ENCODE assay signal across 1 cellular context in genomic region chr14:80941241-80942157, GRCh38.
TF ChIP-seq lines count a peak whose summit lies in the region.

CEP128 (minus strand) TSS chr14:80941738.

TF ChIP-seq in GM23338, 12 proteins besides CTCF, POLR2A, EP300 and RAD21 (continued from another document):
- TF ChIP-seq, protein P1, sequence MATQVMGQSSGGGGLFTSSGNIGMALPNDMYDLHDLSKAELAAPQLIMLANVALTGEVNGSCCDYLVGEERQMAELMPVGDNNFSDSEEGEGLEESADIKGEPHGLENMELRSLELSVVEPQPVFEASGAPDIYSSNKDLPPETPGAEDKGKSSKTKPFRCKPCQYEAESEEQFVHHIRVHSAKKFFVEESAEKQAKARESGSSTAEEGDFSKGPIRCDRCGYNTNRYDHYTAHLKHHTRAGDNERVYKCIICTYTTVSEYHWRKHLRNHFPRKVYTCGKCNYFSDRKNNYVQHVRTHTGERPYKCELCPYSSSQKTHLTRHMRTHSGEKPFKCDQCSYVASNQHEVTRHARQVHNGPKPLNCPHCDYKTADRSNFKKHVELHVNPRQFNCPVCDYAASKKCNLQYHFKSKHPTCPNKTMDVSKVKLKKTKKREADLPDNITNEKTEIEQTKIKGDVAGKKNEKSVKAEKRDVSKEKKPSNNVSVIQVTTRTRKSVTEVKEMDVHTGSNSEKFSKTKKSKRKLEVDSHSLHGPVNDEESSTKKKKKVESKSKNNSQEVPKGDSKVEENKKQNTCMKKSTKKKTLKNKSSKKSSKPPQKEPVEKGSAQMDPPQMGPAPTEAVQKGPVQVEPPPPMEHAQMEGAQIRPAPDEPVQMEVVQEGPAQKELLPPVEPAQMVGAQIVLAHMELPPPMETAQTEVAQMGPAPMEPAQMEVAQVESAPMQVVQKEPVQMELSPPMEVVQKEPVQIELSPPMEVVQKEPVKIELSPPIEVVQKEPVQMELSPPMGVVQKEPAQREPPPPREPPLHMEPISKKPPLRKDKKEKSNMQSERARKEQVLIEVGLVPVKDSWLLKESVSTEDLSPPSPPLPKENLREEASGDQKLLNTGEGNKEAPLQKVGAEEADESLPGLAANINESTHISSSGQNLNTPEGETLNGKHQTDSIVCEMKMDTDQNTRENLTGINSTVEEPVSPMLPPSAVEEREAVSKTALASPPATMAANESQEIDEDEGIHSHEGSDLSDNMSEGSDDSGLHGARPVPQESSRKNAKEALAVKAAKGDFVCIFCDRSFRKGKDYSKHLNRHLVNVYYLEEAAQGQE (IDR thresholded peaks at IDR 0.05; ENCODE audit: unreplicated experiment) = no peak
- TF ChIP-seq, protein P2, sequence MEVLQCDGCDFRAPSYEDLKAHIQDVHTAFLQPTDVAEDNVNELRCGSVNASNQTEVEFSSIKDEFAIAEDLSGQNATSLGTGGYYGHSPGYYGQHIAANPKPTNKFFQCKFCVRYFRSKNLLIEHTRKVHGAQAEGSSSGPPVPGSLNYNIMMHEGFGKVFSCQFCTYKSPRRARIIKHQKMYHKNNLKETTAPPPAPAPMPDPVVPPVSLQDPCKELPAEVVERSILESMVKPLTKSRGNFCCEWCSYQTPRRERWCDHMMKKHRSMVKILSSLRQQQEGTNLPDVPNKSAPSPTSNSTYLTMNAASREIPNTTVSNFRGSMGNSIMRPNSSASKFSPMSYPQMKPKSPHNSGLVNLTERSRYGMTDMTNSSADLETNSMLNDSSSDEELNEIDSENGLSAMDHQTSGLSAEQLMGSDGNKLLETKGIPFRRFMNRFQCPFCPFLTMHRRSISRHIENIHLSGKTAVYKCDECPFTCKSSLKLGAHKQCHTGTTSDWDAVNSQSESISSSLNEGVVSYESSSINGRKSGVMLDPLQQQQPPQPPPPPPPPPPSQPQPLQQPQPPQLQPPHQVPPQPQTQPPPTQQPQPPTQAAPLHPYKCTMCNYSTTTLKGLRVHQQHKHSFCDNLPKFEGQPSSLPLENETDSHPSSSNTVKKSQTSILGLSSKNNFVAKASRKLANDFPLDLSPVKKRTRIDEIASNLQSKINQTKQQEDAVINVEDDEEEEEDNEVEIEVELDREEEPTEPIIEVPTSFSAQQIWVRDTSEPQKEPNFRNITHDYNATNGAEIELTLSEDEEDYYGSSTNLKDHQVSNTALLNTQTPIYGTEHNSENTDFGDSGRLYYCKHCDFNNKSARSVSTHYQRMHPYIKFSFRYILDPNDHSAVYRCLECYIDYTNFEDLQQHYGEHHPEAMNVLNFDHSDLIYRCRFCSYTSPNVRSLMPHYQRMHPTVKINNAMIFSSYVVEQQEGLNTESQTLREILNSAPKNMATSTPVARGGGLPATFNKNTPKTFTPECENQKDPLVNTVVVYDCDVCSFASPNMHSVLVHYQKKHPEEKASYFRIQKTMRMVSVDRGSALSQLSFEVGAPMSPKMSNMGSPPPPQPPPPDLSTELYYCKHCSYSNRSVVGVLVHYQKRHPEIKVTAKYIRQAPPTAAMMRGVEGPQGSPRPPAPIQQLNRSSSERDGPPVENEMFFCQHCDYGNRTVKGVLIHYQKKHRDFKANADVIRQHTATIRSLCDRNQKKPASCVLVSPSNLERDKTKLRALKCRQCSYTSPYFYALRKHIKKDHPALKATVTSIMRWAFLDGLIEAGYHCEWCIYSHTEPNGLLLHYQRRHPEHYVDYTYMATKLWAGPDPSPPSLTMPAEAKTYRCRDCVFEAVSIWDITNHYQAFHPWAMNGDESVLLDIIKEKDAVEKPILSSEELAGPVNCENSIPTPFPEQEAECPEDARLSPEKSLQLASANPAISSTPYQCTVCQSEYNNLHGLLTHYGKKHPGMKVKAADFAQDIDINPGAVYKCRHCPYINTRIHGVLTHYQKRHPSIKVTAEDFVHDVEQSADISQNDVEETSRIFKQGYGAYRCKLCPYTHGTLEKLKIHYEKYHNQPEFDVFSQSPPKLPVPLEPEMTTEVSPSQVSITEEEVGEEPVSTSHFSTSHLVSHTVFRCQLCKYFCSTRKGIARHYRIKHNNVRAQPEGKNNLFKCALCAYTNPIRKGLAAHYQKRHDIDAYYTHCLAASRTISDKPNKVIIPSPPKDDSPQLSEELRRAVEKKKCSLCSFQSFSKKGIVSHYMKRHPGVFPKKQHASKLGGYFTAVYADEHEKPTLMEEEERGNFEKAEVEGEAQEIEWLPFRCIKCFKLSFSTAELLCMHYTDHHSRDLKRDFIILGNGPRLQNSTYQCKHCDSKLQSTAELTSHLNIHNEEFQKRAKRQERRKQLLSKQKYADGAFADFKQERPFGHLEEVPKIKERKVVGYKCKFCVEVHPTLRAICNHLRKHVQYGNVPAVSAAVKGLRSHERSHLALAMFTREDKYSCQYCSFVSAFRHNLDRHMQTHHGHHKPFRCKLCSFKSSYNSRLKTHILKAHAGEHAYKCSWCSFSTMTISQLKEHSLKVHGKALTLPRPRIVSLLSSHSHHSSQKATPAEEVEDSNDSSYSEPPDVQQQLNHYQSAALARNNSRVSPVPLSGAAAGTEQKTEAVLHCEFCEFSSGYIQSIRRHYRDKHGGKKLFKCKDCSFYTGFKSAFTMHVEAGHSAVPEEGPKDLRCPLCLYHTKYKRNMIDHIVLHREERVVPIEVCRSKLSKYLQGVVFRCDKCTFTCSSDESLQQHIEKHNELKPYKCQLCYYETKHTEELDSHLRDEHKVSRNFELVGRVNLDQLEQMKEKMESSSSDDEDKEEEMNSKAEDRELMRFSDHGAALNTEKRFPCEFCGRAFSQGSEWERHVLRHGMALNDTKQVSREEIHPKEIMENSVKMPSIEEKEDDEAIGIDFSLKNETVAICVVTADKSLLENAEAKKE (CRISPR knock-in tag; IDR thresholded peaks at IDR 0.05) = no peak
- TF ChIP-seq ZNF114 (CRISPR knock-in tag; IDR thresholded peaks at IDR 0.05) (no peak), EZH2 (IDR thresholded peaks at IDR 0.05; ENCODE audit: low read depth, unreplicated experiment) (no peak), POLR2AphosphoS5 (IDR thresholded peaks at IDR 0.05; ENCODE audit: low read depth) (peak; percentile 83), JUNB (IDR thresholded peaks at IDR 0.05; ENCODE audit: unreplicated experiment) (no peak), STAT1 (IDR thresholded peaks at IDR 0.05; ENCODE audit: unreplicated experiment) (no peak), EZH2phosphoT487 (IDR thresholded peaks at IDR 0.05; ENCODE audit: unreplicated experiment) (no peak), CREB1 (CRISPR knock-in tag; IDR thresholded peaks at IDR 0.05; ENCODE audit: low read depth) (peak; percentile 8; the same call in 1 of the 2 replicates)
- TF ChIP-seq, protein P3, sequence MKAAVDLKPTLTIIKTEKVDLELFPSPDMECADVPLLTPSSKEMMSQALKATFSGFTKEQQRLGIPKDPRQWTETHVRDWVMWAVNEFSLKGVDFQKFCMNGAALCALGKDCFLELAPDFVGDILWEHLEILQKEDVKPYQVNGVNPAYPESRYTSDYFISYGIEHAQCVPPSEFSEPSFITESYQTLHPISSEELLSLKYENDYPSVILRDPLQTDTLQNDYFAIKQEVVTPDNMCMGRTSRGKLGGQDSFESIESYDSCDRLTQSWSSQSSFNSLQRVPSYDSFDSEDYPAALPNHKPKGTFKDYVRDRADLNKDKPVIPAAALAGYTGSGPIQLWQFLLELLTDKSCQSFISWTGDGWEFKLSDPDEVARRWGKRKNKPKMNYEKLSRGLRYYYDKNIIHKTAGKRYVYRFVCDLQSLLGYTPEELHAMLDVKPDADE (IDR thresholded peaks at IDR 0.05) = peak; percentile 88
